Comparison of ENCODE assay signal across 16 cellular contexts in genomic region chr22:37491559-37492427, GRCh38. TPM values are rescaled to one million over a fixed set of nuclear protein-coding genes. Genes with fewer than 3 reads are reported as not detected.
DNase-seq lines count a peak whose midpoint lies in the region; ATAC-seq and TF ChIP-seq lines count a peak whose summit lies in the region.
"Had no signal": no experiment of that assay in that cellular context is flagged by ENCODE, and none has a peak within 500 bp of the region (broad histone marks: within the 10 kb centered on the region; RNA-seq: fewer than 3 reads in every experiment).

No MANE protein-coding gene starts in this region.

- H3K4ac ChIP-seq in IMR-90 (ENCODE audit: low read depth, low read length): no peak overlapping the region

- ATAC-seq in IMR-90 (ENCODE audit: low read depth) (no peak), upper lobe of right lung (no peak), WTC11 (no peak)
- ATAC-seq: Right ventricle myocardium inferior had no signal

- H3K4me3 Mint-ChIP-seq in WTC11: no peak overlapping the region
- H3K4me3 Mint-ChIP-seq: CD8-positive, alpha-beta T cell; GM23338 had no signal

- H3K27me3 ChIP-seq in IMR-90 (ENCODE audit: control insufficient read depth, insufficient read depth, low read length) (no peaks in the 10 kb centered on the region), upper lobe of right lung (no peaks in the 10 kb centered on the region), adrenal gland (no peaks in the 10 kb centered on the region)
- H3K27me3 ChIP-seq: BLaER1 treated with 17β-estradiol and CSF1 and Interleukin-3, amounts not matched to agents 10 nM and 100 nM had no signal

- no peak overlapping the region for H3K4me3 ChIP-seq in IMR-90 (ENCODE audit: insufficient read depth, low read depth, low read length)
- H3K4me3 ChIP-seq in epithelial cell of esophagus (ENCODE audit: low read length): no peak overlapping the region
- H3K4me3 ChIP-seq in upper lobe of right lung: no peak overlapping the region
- no peak overlapping the region for H3K4me3 ChIP-seq in adrenal gland
- H3K4me3 ChIP-seq: A549; BLaER1 treated with 17β-estradiol and CSF1 and Interleukin-3, amounts not matched to agents 10 nM and 100 nM; GM23338 had no signal

- 0 out of 2 replicates have a peak, but pooled peaks cover 1% of the 10 kb centered on the region for H3K9me1 ChIP-seq in IMR-90 (ENCODE audit: insufficient read depth, low read length)

- no peak overlapping the region for H4K91ac ChIP-seq in IMR-90 (ENCODE audit: insufficient read depth, low read depth, low read length)

- TF ChIP-seq CTCF in IMR-90 (conservative IDR thresholded peaks at IDR 0.05; ENCODE audit: low read depth, low read length) (no peak), RWPE1 (conservative IDR thresholded peaks at IDR 0.05; ENCODE audit: low read depth) (no peak), epithelial cell of esophagus (IDR thresholded peaks at IDR 0.05; ENCODE audit: insufficient read depth, low read depth, low read length, missing control alignments) (no peak), upper lobe of right lung (IDR thresholded peaks at IDR 0.05) (no peak), adrenal gland (IDR thresholded peaks at IDR 0.05) (no peak), WTC11 (IDR thresholded peaks at IDR 0.05) (no peak)

- no peak overlapping the region for H3K14ac ChIP-seq in IMR-90 (replicated peaks; ENCODE audit: low read depth, low read length)

- H3K4me1 Mint-ChIP-seq in WTC11: peaks cover 40% of the 10 kb centered on the region

- no peaks in the 10 kb centered on the region for H3K9me3 Mint-ChIP-seq in WTC11
- H3K9me3 Mint-ChIP-seq: CD8-positive, alpha-beta T cell; GM23338 had no signal

- DNase-seq in IMR-90: no peak
- peak; percentile 30 for DNase-seq in RWPE1 (ENCODE audit: low spot score)
- peak; percentile 18 for DNase-seq in epithelial cell of esophagus (ENCODE audit: low read depth)
- DNase-seq in upper lobe of right lung: peak; percentile 60
- no peak for DNase-seq in NCI-H510A treated with DMSO at 0.1 percent for 48 hours (lab: John Stamatoyannopoulos, UW)
- DNase-seq in adrenal gland: no peak
- no peak for DNase-seq in WTC11 (ENCODE audit: low spot score)
- DNase-seq: NCI-H1417 treated with DMSO at 0.1 percent for 48 hours, NCI-H187 treated with DMSO at 0.1 percent for 48 hours, NCI-H345 had no signal

- 81% methylated on average over 4 of the region's 22 CpGs; no CpG with 5 or more reads in 1 of the 2 experiments for WGBS in IMR-90 (ENCODE audit: extremely low coverage in 2 of 2, insufficient read length in 1 of 2), 2 experiments
- WGBS in adrenal gland, 4 donors: 79 to 90% (median 81%) methylated on average over 3 to 21 of the region's 22 CpGs

- H4K5ac ChIP-seq in IMR-90 (ENCODE audit: low read depth, low read length): no peak overlapping the region

- no peak overlapping the region for H2BK120ac ChIP-seq in IMR-90 (ENCODE audit: low read depth, low read length)

- no peak overlapping the region for H3K23ac ChIP-seq in IMR-90 (ENCODE audit: low read depth, low read length)

- H3K79me1 ChIP-seq in IMR-90 (ENCODE audit: low read depth in 1 of 2, low read length in 2 of 2): no peaks in the 10 kb centered on the region

- no peak overlapping the region for H2BK20ac ChIP-seq in IMR-90 (ENCODE audit: low read depth, low read length)

- no peak for TF ChIP-seq RAD21 in IMR-90 (IDR thresholded peaks at IDR 0.05; ENCODE audit: low read length)

- peaks cover 2% of the 10 kb centered on the region; the same call in 1 of the 2 replicates for H3K36me3 ChIP-seq in IMR-90 (ENCODE audit: control insufficient read depth, insufficient read depth, low read length)
- H3K36me3 ChIP-seq in upper lobe of right lung: no peaks in the 10 kb centered on the region
- no peaks in the 10 kb centered on the region for H3K36me3 ChIP-seq in adrenal gland (replicated peaks in 1 of 2)
- H3K36me3 ChIP-seq: BLaER1 treated with 17β-estradiol and CSF1 and Interleukin-3, amounts not matched to agents 10 nM and 100 nM had no signal

- H4K8ac ChIP-seq in IMR-90 (ENCODE audit: low read depth in 2 of 2, low read length in 2 of 2): no peak overlapping the region

- H3K27ac ChIP-seq in IMR-90 (ENCODE audit: insufficient read depth, low read length) (no peak overlapping the region), RWPE1 (peak overlapping the region; percentile 96), upper lobe of right lung (no peak overlapping the region), adrenal gland (no peak overlapping the region)
- H3K27ac ChIP-seq: BLaER1 treated with 17β-estradiol and CSF1 and Interleukin-3, amounts not matched to agents 10 nM and 100 nM; KMS-11 had no signal

- CTCF ChIA-PET in IMR-90 (lab: Yijun Ruan, JAX) (no interaction called here), RWPE1 (lab: Yijun Ruan, JAX) (interaction anchor here (0.7 to 1.1 kb wide), 3 partner anchors 19 to 78 kb away, joined by 3 to 4 read pairs (median 3); no protein-coding TSS in a partner anchor), WTC11 (lab: Charles Lee) (interaction anchor here (0.6 to 10.8 kb wide), 9 partner anchors 6 to 233 kb away, joined by 3 to 175 read pairs (median 4); no protein-coding TSS in a partner anchor)

- no peak overlapping the region for H2BK5ac ChIP-seq in IMR-90 (ENCODE audit: low read depth, low read length, poor library complexity, severe bottlenecking)

- no peak overlapping the region for H3K4me2 ChIP-seq in IMR-90 (ENCODE audit: low read depth, low read length)
- H3K4me2 ChIP-seq: A549, GM23338, KMS-11 had no signal

- no peak overlapping the region for H2AK5ac ChIP-seq in IMR-90 (ENCODE audit: low read depth, low read length)

- no peak overlapping the region for H3K18ac ChIP-seq in IMR-90 (ENCODE audit: low read depth, low read length)

- H4K20me1 ChIP-seq in IMR-90 (ENCODE audit: insufficient read depth, low read length): peaks cover 5% of the 10 kb centered on the region; the same call in 1 of the 2 replicates

- peak overlapping the region; percentile 50 for H2AK9ac ChIP-seq in IMR-90 (replicated peaks; ENCODE audit: low read depth, low read length, poor library complexity)

- H3K56ac ChIP-seq in IMR-90 (ENCODE audit: extremely low read depth, insufficient read depth, low read length): no peak overlapping the region

- H3K36me3 Mint-ChIP-seq in WTC11: no peaks in the 10 kb centered on the region
- H3K36me3 Mint-ChIP-seq: CD8-positive, alpha-beta T cell had no signal

- TF ChIP-seq POLR2A in IMR-90 (IDR thresholded peaks at IDR 0.05; ENCODE audit: low read depth, low read length): no peak
- no peak for TF ChIP-seq POLR2A in adrenal gland (IDR thresholded peaks at IDR 0.05)

- H2AFZ ChIP-seq in IMR-90 (replicated peaks; ENCODE audit: low read length, poor library complexity): no peak overlapping the region
- H2AFZ ChIP-seq: GM23338 had no signal

- in situ Hi-C loops in IMR-90 (cut with MboI; ENCODE audit: low sequenced_read_pairs): no loop called here

- no peak overlapping the region for H3K27ac Mint-ChIP-seq in WTC11
- H3K27ac Mint-ChIP-seq: CD8-positive, alpha-beta T cell; GM23338 had no signal

- POLR2A ChIA-PET in IMR-90 (lab: Charles Lee; ENCODE audit: unreplicated experiment): interaction anchor here (0.6 kb wide), 1 partner anchor 16 kb away, joined by 5 read pairs; no protein-coding TSS in a partner anchor
- POLR2A ChIA-PET in RWPE1 (lab: Yijun Ruan, JAX; ENCODE audit: low non-redundant PET): no interaction called here
- POLR2A ChIA-PET in WTC11 (lab: Charles Lee): interaction anchor here (0.6 kb wide), 1 partner anchor 788 kb away, joined by 4 read pairs; the partner anchor contains the start of gene CACNG2

- no peak overlapping the region for H2BK15ac ChIP-seq in IMR-90 (ENCODE audit: low read depth, low read length)

- H3K27me3 Mint-ChIP-seq in WTC11 (ENCODE audit: low read depth): no peaks in the 10 kb centered on the region

- dilution Hi-C loops in IMR-90 (cut with HindIII; ENCODE audit: low sequenced_read_pairs, unreplicated experiment): no loop called here

- intact Hi-C loops in IMR-90 (cut with micrococcal nuclease): no loop called here
- intact Hi-C loops in upper lobe of right lung (cut with DNase I): no loop called here
- intact Hi-C loops in adrenal gland (cut with DNase I): no loop called here

- H3K4me1 ChIP-seq in IMR-90 (ENCODE audit: control insufficient read depth, insufficient read depth, low read length) (peaks cover 5% of the 10 kb centered on the region), upper lobe of right lung (peaks cover 11% of the 10 kb centered on the region), adrenal gland (replicated peaks in 1 of 2) (peaks cover 0 to under 1% of the 10 kb centered on the region in 2 donors)

- H3K9me3 ChIP-seq in IMR-90 (ENCODE audit: control insufficient read depth, insufficient read depth, low read length) (no peaks in the 10 kb centered on the region), upper lobe of right lung (no peaks in the 10 kb centered on the region), adrenal gland (replicated peaks in 1 of 3) (no peaks in the 10 kb centered on the region)
- H3K9me3 ChIP-seq: A549; BLaER1 treated with 17β-estradiol and CSF1 and Interleukin-3, amounts not matched to agents 10 nM and 100 nM had no signal

- no TSS peak for BruUV-seq in IMR-90 (replicated peaks; lab: Mats Ljungman, UMichigan)

- no peak overlapping the region for H3K9ac ChIP-seq in IMR-90 (ENCODE audit: low read depth, low read length)
- H3K9ac ChIP-seq: KMS-11 had no signal

TF ChIP-seq in IMR-90, 13 proteins besides CTCF, POLR2A, EP300 and RAD21 (continues in another document):
- TF ChIP-seq BHLHE40 (IDR thresholded peaks at IDR 0.05; ENCODE audit: low read depth, low read length): no peak

TF ChIP-seq in WTC11, 78 proteins besides CTCF, POLR2A, EP300 and RAD21 (continues in another document):
- no peak for TF ChIP-seq ZNF416 (CRISPR knock-in tag; IDR thresholded peaks at IDR 0.05)

RNA-seq across cellular contexts. Expression of gene MFNG, which starts 5.6 kb away (rescaled TPM):
- total RNA-seq in IMR-90 (2012; rRNA removed): not detected in 2 replicates
- 0.15 and 0.24 TPM in 2 replicates for polyA plus RNA-seq in IMR-90 (2012; rRNA removed)
- 0.08 and 0.34 TPM in 2 replicates for polyA plus RNA-seq in IMR-90 (2012; cell fraction: cytosol; rRNA removed)
- polyA plus RNA-seq in IMR-90 (2012; cell fraction: nucleus; rRNA removed; ENCODE audit: low replicate concordance): 0.91 and 1.7 TPM in 2 replicates
- 53.5 TPM for total RNA-seq in upper lobe of right lung
- 10 to 100 TPM; 16.2 to 27.6 (median 22.7) TPM for total RNA-seq in adrenal gland
- polyA plus RNA-seq in adrenal gland: 10 to 100 TPM in 1 of 3 donors, 1 to 10 TPM in 2; 4.3 to 11.5 (median 7.8) TPM
- total RNA-seq in WTC11 (2021): 3.2 to 4.8 TPM (median 3.7 TPM) in 3 replicates

RNA-seq across cellular contexts. Expression of gene CARD10, which starts 27.4 kb away (rescaled TPM):
- 6.1 TPM in 2 replicates for total RNA-seq in IMR-90 (2012; rRNA removed)
- polyA plus RNA-seq in IMR-90 (2012; rRNA removed): 18.4 and 19.8 TPM in 2 replicates
- polyA plus RNA-seq in IMR-90 (2012; cell fraction: cytosol; rRNA removed): 9.8 and 18.6 TPM in 2 replicates
- polyA plus RNA-seq in IMR-90 (2012; cell fraction: nucleus; rRNA removed; ENCODE audit: low replicate concordance): 23.8 and 66.7 TPM in 2 replicates
- total RNA-seq in upper lobe of right lung: 17.0 TPM
- total RNA-seq in adrenal gland: 10 to 100 TPM; 14.0 to 34.2 (median 20.9) TPM
- polyA plus RNA-seq in adrenal gland: 10 to 100 TPM in 2 of 3 donors, 1 to 10 TPM in 1; 4.7 to 24.4 (median 17.4) TPM
- total RNA-seq in WTC11 (2021): 14.6 to 17.5 TPM (median 16.0 TPM) in 3 replicates

Comparison
In these comparisons a context has a peak if more than half of its experiments do, and no peak if none do; other contexts are left out.
1. DNase-seq: peak in RWPE1 (single experiment), epithelial cell of esophagus (single experiment) and upper lobe of right lung (single experiment); none in IMR-90 (single experiment), NCI-H510A treated with DMSO at 0.1 percent for 48 hours (single experiment), adrenal gland (0 of 7) and WTC11 (single experiment).